ENCODE assay signal across 1 cellular context in genomic region chr10:77636286-77636966, GRCh38.
TF ChIP-seq lines count a peak whose summit lies in the region.

No MANE protein-coding gene starts in this region.

TF ChIP-seq in neural cell, 6 proteins besides CTCF, POLR2A, EP300 and RAD21 (continued from another document):
- no peak for TF ChIP-seq EZH2 (IDR thresholded peaks at IDR 0.05; ENCODE audit: borderline replicate concordance, insufficient read depth, low read length, poor library complexity, severe bottlenecking)
- peak; percentile 7 for TF ChIP-seq POLR2AphosphoS5 (IDR thresholded peaks at IDR 0.05)
